ENCODE assay signal across 8 cellular contexts in genomic region chr6:33247977-33248642, GRCh38. TPM values are rescaled to one million over a fixed set of nuclear protein-coding genes. Genes with fewer than 3 reads are reported as not detected.
A peak's percentile ranks its signal among the peaks of the same experiment; 100 is the strongest.
DNase-seq lines count a peak whose midpoint lies in the region; ATAC-seq and TF ChIP-seq lines count a peak whose summit lies in the region.

No MANE protein-coding gene starts in this region.

- no peaks in the 10 kb centered on the region for H4K20me1 ChIP-seq in OCI-LY1 (ENCODE audit: insufficient read depth, low read length)

- peaks cover 24% of the 10 kb centered on the region for H3K4me1 ChIP-seq in OCI-LY1 (ENCODE audit: insufficient read depth, low read length, severe bottlenecking)
- H3K4me1 ChIP-seq in mesodermal cell (ENCODE audit: control insufficient read depth, insufficient read depth, low read length, poor library complexity, severe bottlenecking) = peaks cover 10% of the 10 kb centered on the region

- peaks cover 13 to 14% (median 13%) of the 10 kb centered on the region in 3 donors for H3K4me1 Mint-ChIP-seq in IgD-negative memory B cell
- H3K4me1 Mint-ChIP-seq in endothelial cell (ENCODE audit: unreplicated experiment) = peaks cover 24% of the 10 kb centered on the region

- no peaks in the 10 kb centered on the region for H3K27me3 ChIP-seq in OCI-LY1 (ENCODE audit: insufficient read depth, low read length)

- H3K4me3 ChIP-seq in OCI-LY1 (ENCODE audit: low read depth, low read length, poor library complexity, severe bottlenecking) (peak overlapping the region; percentile 76), mesodermal cell (ENCODE audit: extremely low read depth, insufficient read depth, low read length, poor library complexity, severe bottlenecking) (peak overlapping the region; percentile 48)

- peak overlapping the region; percentile 68; the same call in 1 of the 2 replicates for H3K9ac ChIP-seq in OCI-LY1 (ENCODE audit: low read length)

- H3K9me2 ChIP-seq in OCI-LY1 (ENCODE audit: low read depth, low read length) = no peaks in the 10 kb centered on the region

- H3K4me3 Mint-ChIP-seq in IgD-negative memory B cell (peak overlapping the region; percentile 87 to 98 (median 94)), endothelial cell (ENCODE audit: unreplicated experiment) (peak overlapping the region; percentile 86)

- no peak overlapping the region for H2AFZ ChIP-seq in OCI-LY1 (ENCODE audit: low read length)

- H3K27ac ChIP-seq in OCI-LY1 (ENCODE audit: low read depth, low read length, poor library complexity, severe bottlenecking) (peak overlapping the region; percentile 66), mesodermal cell (ENCODE audit: low read depth, low read length, severe bottlenecking) (peak overlapping the region; percentile 57)

- peak; percentile 82 for TF ChIP-seq CTCF in OCI-LY1 (IDR thresholded peaks at IDR 0.05; ENCODE audit: low read length)
- TF ChIP-seq CTCF in endothelial cell (IDR thresholded peaks at IDR 0.05; ENCODE audit: unreplicated experiment) = peak; percentile 80

- peaks cover 3% of the 10 kb centered on the region for H3K36me3 Mint-ChIP-seq in IgD-negative memory B cell
- peaks cover 13% of the 10 kb centered on the region for H3K36me3 Mint-ChIP-seq in endothelial cell (ENCODE audit: low read depth, unreplicated experiment)

- H3K36me3 ChIP-seq in OCI-LY1 (ENCODE audit: insufficient read depth, low read length) = peaks cover 12% of the 10 kb centered on the region; the same call in 1 of the 2 replicates
- H3K36me3 ChIP-seq in mesodermal cell (ENCODE audit: control insufficient read depth, insufficient read depth, low read length) = peaks cover 13% of the 10 kb centered on the region

- no peaks in the 10 kb centered on the region for H3K9me3 ChIP-seq in OCI-LY1 (ENCODE audit: low read length)
- H3K9me3 ChIP-seq in mesodermal cell (ENCODE audit: control insufficient read depth, low read length) = no peaks in the 10 kb centered on the region

- H3K9me3 Mint-ChIP-seq in IgD-negative memory B cell = no peaks in the 10 kb centered on the region
- H3K9me3 Mint-ChIP-seq in endothelial cell (ENCODE audit: unreplicated experiment) = no peaks in the 10 kb centered on the region

- H3K4me2 ChIP-seq in OCI-LY1 (ENCODE audit: low read length) = peak overlapping the region; percentile 93

- ATAC-seq in GM19324 (IDR thresholded peaks at IDR 0.05; ENCODE audit: low FRiP score, unreplicated experiment) = peak; percentile 27

- no peaks in the 10 kb centered on the region for H3K79me2 ChIP-seq in OCI-LY1 (ENCODE audit: insufficient read depth, low read length)

- H3K27me3 Mint-ChIP-seq in IgD-negative memory B cell = peaks cover 6% of the 10 kb centered on the region
- H3K27me3 Mint-ChIP-seq in endothelial cell (ENCODE audit: unreplicated experiment) = peaks cover 4% of the 10 kb centered on the region

- no peaks in the 10 kb centered on the region for H3F3A ChIP-seq in OCI-LY1 (ENCODE audit: insufficient read depth, low read length)

- DNase-seq in AG08395 (ENCODE audit: low spot score) = peak; percentile 74
- peak; percentile 96 for DNase-seq in activated CD8-positive, alpha-beta memory T cell treated with anti-CD3 and anti-CD28 coated beads, Interleukin-2, amount 50 U/mL, for 48 hours
- peak; percentile 92 for DNase-seq in endothelial cell (ENCODE audit: low spot score)
- peak; percentile 94 for DNase-seq in stimulated activated CD8-positive, alpha-beta memory T cell treated with anti-CD3 and anti-CD28 coated beads, Interleukin-15, amount 100 ng/mL, for 1 hour (ENCODE audit: low read depth)

- peak overlapping the region; percentile 94 to 99 (median 98) for H3K27ac Mint-ChIP-seq in IgD-negative memory B cell
- H3K27ac Mint-ChIP-seq in endothelial cell (ENCODE audit: unreplicated experiment) = peak overlapping the region; percentile 57

- 9 to 12% methylated on average over 20 to 28 of the region's 28 CpGs for WGBS in mesodermal cell (ENCODE audit: insufficient coverage in 2 of 2), 2 experiments

RNA-seq across cellular contexts. Expression of gene VPS52, which starts 23.6 kb away (rescaled TPM):
- polyA plus RNA-seq in IgD-negative memory B cell = 18.4 TPM
- total RNA-seq in endothelial cell (ENCODE audit: unreplicated experiment) = 41.8 TPM
- 52.6 TPM for polyA plus RNA-seq in mesodermal cell (2013, experiment 1 of 2)
- polyA plus RNA-seq in mesodermal cell (2013, experiment 2 of 2) = 44.6 TPM

RNA-seq across cellular contexts. Expression of gene RPS18, which starts 23.8 kb away (rescaled TPM):
- 9,150 TPM for polyA plus RNA-seq in IgD-negative memory B cell
- 2,251 TPM for total RNA-seq in endothelial cell (ENCODE audit: unreplicated experiment)
- 3,649 TPM for polyA plus RNA-seq in mesodermal cell (2013, experiment 1 of 2)
- polyA plus RNA-seq in mesodermal cell (2013, experiment 2 of 2) = 3,497 TPM

RNA-seq across cellular contexts. Expression of gene B3GALT4, which starts 28.8 kb away (rescaled TPM):
- polyA plus RNA-seq in IgD-negative memory B cell = 35.4 TPM
- total RNA-seq in endothelial cell (ENCODE audit: unreplicated experiment) = 3.8 TPM
- 3.1 TPM for polyA plus RNA-seq in mesodermal cell (2013, experiment 1 of 2)
- polyA plus RNA-seq in mesodermal cell (2013, experiment 2 of 2) = 2.9 TPM

RNA-seq across cellular contexts. Expression of gene RING1, which starts 39.8 kb away (rescaled TPM):
- 9.9 TPM for polyA plus RNA-seq in IgD-negative memory B cell
- total RNA-seq in endothelial cell (ENCODE audit: unreplicated experiment) = 19.6 TPM
- 30.4 TPM for polyA plus RNA-seq in mesodermal cell (2013, experiment 1 of 2)
- 27.6 TPM for polyA plus RNA-seq in mesodermal cell (2013, experiment 2 of 2)

RNA-seq across cellular contexts. Expression of gene WDR46, which starts 40.9 kb away (rescaled TPM):
- polyA plus RNA-seq in IgD-negative memory B cell = 68.7 TPM
- total RNA-seq in endothelial cell (ENCODE audit: unreplicated experiment) = 48.5 TPM
- 57.1 TPM for polyA plus RNA-seq in mesodermal cell (2013, experiment 1 of 2)
- polyA plus RNA-seq in mesodermal cell (2013, experiment 2 of 2) = 48.4 TPM

Comparison
In these comparisons a context has a peak if more than half of its experiments do, and no peak if none do; other contexts are left out.
1. Peak in every context shown above with its lines: DNase-seq, ATAC-seq, H3K4me3 ChIP-seq and H3K27ac ChIP-seq.